5 cellular contexts compared by ENCODE assay signal in the genomic region with DNA sequence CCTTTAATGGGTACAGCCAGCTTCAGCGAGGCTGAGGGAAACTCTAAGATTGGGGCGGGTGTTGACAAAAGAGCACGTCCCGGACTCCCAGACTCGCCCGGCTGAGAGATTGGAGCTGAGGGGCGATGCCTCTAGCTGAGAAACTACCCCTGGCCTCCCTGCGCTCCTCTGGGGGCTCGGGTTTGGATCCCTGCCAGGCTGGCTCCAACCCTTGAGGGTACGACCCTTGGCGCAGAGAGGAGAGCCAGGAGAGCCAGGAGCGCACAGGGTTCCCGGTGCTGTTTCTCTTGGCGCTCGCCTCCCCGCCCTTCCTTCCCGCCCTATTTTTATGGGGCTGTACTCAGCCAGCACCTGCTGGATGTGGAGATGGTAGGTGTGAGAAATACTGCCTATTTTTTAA. TPM values are rescaled to one million over a fixed set of nuclear protein-coding genes. Genes with fewer than 3 reads are reported as not detected.
"Had no signal": no experiment of that assay in that cellular context is flagged by ENCODE, and none has a peak within 500 bp of the region (broad histone marks: within the 10 kb centered on the region; RNA-seq: fewer than 3 reads in every experiment).

No MANE protein-coding gene starts in this region.

RNA-seq across cellular contexts. Expression of gene PCDH11X, which starts 0.8 kb away (rescaled TPM):
- total RNA-seq: activated CD4-positive, alpha-beta memory T cell treated with anti-CD3 and anti-CD28 coated beads, Interleukin-2, amount 10 ng/mL, durations not matched to agents 7 days and 5 days; lung microvascular endothelial cell; naive thymus-derived CD4-positive, alpha-beta T cell; osteoblast had no signal
- polyA plus RNA-seq: naive thymus-derived CD4-positive, alpha-beta T cell; stomach had no signal
